In the genomic region with DNA sequence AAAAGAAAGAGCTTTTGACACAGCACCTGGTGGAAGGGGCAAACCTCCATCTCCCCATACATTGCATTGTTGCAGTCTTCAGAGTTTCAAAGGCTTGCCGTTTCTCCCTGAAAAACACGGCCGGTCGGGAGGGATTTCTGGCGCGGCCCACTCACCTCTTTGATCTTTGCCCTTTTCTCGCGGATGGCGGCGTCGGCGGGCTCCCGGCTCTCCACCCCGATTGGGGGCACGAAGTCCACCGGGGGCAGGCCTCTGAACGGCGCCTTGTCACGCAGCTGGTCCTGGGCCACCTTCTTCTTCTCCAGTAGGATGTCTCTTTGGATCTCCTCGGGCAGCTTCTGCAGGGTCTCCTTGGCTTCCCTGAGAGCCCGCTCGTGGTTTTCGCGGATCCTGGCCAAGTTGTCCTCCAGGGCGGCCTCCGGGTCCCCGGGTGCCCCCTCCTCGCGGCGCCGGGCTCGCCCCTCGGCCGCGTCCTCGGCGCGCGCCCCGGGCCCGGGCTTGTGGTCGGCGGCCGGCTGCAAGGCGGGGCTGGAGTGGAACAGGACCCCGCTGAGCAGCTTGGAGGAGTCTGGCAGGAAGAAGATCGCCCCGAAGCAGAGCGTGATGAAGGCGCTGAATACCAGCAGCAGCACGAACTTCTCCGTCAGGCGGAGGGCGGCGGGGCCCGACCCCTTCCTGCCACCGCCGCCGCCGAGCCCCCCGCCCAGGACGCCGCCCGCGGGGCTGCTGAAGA, we compare ENCODE assay signal across 8 cellular contexts. TPM values are rescaled to one million over a fixed set of nuclear protein-coding genes. Genes with fewer than 3 reads are reported as not detected.
DNase-seq lines count a peak whose midpoint lies in the region; ATAC-seq and TF ChIP-seq lines count a peak whose summit lies in the region.

No MANE protein-coding gene starts in this region.

- H3K4me1 ChIP-seq in HUES6 (ENCODE audit: control insufficient read depth, insufficient read depth, low read length) (peaks cover 22% of the 10 kb centered on the region), muscle layer of duodenum (ENCODE audit: control insufficient read depth in 1 of 2, insufficient read depth in 2 of 2, low read length in 2 of 2) (peaks cover 4 to 31% of the 10 kb centered on the region in 2 donors), thoracic aorta (ENCODE audit: control insufficient read depth in 1 of 2, low read depth in 2 of 2) (peaks cover 22 to 50% of the 10 kb centered on the region in 2 donors)

- CTCF ChIA-PET in activated CD4-positive, alpha-beta memory T cell treated with anti-CD3 and anti-CD28 coated beads for 36 hours (lab: Charles Lee): interaction anchor here (0.9 to 2.2 kb wide), 5 partner anchors 14 to 219 kb away, joined by 3 to 11 read pairs (median 3); no protein-coding TSS in a partner anchor

- H3K36me3 ChIP-seq in HUES6 (ENCODE audit: control insufficient read depth, insufficient read depth, low read length) (no peaks in the 10 kb centered on the region), muscle layer of duodenum (ENCODE audit: control insufficient read depth in 1 of 2, insufficient read depth in 2 of 2, low read length in 2 of 2) (no peaks in the 10 kb centered on the region), thoracic aorta (no peaks in the 10 kb centered on the region)

- H3K4me1 Mint-ChIP-seq in activated CD4-positive, alpha-beta memory T cell treated with anti-CD3 and anti-CD28 coated beads for 36 hours (ENCODE audit: low read depth): peaks cover 52% of the 10 kb centered on the region
- peaks cover 29 to 58% of the 10 kb centered on the region in 2 donors for H3K4me1 Mint-ChIP-seq in effector memory CD8-positive, alpha-beta T cell (ENCODE audit: low read depth in 2 of 2)

- H3K27ac Mint-ChIP-seq in activated CD4-positive, alpha-beta memory T cell treated with anti-CD3 and anti-CD28 coated beads for 36 hours: peak overlapping the region; percentile 73
- peak overlapping the region; percentile 87 to 95 for H3K27ac Mint-ChIP-seq in effector memory CD8-positive, alpha-beta T cell

- no peaks in the 10 kb centered on the region for H3K9me3 Mint-ChIP-seq in activated CD4-positive, alpha-beta memory T cell treated with anti-CD3 and anti-CD28 coated beads for 36 hours
- H3K9me3 Mint-ChIP-seq in effector memory CD8-positive, alpha-beta T cell: no peaks in the 10 kb centered on the region

- intact Hi-C loops in activated CD4-positive, alpha-beta memory T cell treated with anti-CD3 and anti-CD28 coated beads for 36 hours (cut with micrococcal nuclease): loop anchor here (1.0 to 10.0 kb wide), 5 partner anchors 184 to 1986 kb away; partner anchors contain the start of genes ASF1A, MCM9, NUS1 and TBC1D32

- H3K27ac ChIP-seq in HUES6 (ENCODE audit: low read depth, low read length) (peak overlapping the region; percentile 35; the same call in 1 of the 2 replicates), muscle layer of duodenum (ENCODE audit: low read length) (peak overlapping the region; percentile 46), thoracic aorta (peak overlapping the region; percentile 94 to 98)

- peaks cover 4% of the 10 kb centered on the region for H3K36me3 Mint-ChIP-seq in activated CD4-positive, alpha-beta memory T cell treated with anti-CD3 and anti-CD28 coated beads for 36 hours
- H3K36me3 Mint-ChIP-seq in effector memory CD8-positive, alpha-beta T cell (ENCODE audit: insufficient read depth): peaks cover 20% of the 10 kb centered on the region

- TF ChIP-seq CTCF in thoracic aorta (IDR thresholded peaks at IDR 0.05): no peak

- no peaks in the 10 kb centered on the region for H3K27me3 Mint-ChIP-seq in activated CD4-positive, alpha-beta memory T cell treated with anti-CD3 and anti-CD28 coated beads for 36 hours
- H3K27me3 Mint-ChIP-seq in effector memory CD8-positive, alpha-beta T cell: no peaks in the 10 kb centered on the region

- peak overlapping the region; percentile 94 for H3K4me3 Mint-ChIP-seq in activated CD4-positive, alpha-beta memory T cell treated with anti-CD3 and anti-CD28 coated beads for 36 hours
- peak overlapping the region; percentile 88 to 95 for H3K4me3 Mint-ChIP-seq in effector memory CD8-positive, alpha-beta T cell

- H3K9ac ChIP-seq in HUES6 (ENCODE audit: low read length): peak overlapping the region; percentile 72

- no peaks in the 10 kb centered on the region for H3K9me3 ChIP-seq in HUES6 (ENCODE audit: control insufficient read depth, insufficient read depth, low read depth, low read length)
- no peaks in the 10 kb centered on the region for H3K9me3 ChIP-seq in muscle layer of duodenum (ENCODE audit: control insufficient read depth in 1 of 2, low read length in 2 of 2)
- H3K9me3 ChIP-seq in thoracic aorta: no peaks in the 10 kb centered on the region

- peak overlapping the region; percentile 98 for H3K4me3 ChIP-seq in HUES6 (ENCODE audit: low read depth, low read length)
- peak overlapping the region; percentile 75 to 99 for H3K4me3 ChIP-seq in muscle layer of duodenum (ENCODE audit: low read depth in 1 of 2, low read length in 2 of 2)
- peak overlapping the region; percentile 98 for H3K4me3 ChIP-seq in thoracic aorta

- peaks cover 39% of the 10 kb centered on the region for H3K27me3 ChIP-seq in HUES6 (ENCODE audit: control insufficient read depth, insufficient read depth, low read length)
- no peaks in the 10 kb centered on the region for H3K27me3 ChIP-seq in muscle layer of duodenum (ENCODE audit: low read depth, low read length)
- H3K27me3 ChIP-seq in thoracic aorta (replicated peaks; ENCODE audit: insufficient read depth): no peaks in the 10 kb centered on the region

- DNase-seq in 8988T (peak; percentile 51), thoracic aorta (ENCODE audit: low spot score) (no peak), NCI-H446 treated with DMSO at 0.1 percent for 48 hours (lab: John Stamatoyannopoulos, UW) (no peak)
- peak; percentile 56 for DNase-seq in activated CD4-positive, alpha-beta memory T cell treated with anti-CD3 and anti-CD28 coated beads for 36 hours
- peak in 1 of 3 experiments; percentile 23 for DNase-seq in effector memory CD8-positive, alpha-beta T cell

- ATAC-seq in GM19035 (IDR thresholded peaks at IDR 0.05; ENCODE audit: unreplicated experiment): peak; percentile 5
- ATAC-seq in effector memory CD8-positive, alpha-beta T cell (replicated peaks): no peak
- ATAC-seq in thoracic aorta (ENCODE audit: insufficient number of reproducible peaks, low FRiP score, low read depth): no peak

- POLR2A ChIA-PET in activated CD4-positive, alpha-beta memory T cell treated with anti-CD3 and anti-CD28 coated beads for 36 hours (lab: Charles Lee): interaction anchor here (0.7 to 2.8 kb wide), 3 partner anchors 12 to 34 kb away, joined by 3 to 15 read pairs (median 5); no protein-coding TSS in a partner anchor

RNA-seq across cellular contexts. Expression of gene MAN1A1, which starts 1.1 kb away (rescaled TPM):
- 10 to 100 TPM; 21.8 to 23.9 TPM for total RNA-seq in activated CD4-positive, alpha-beta memory T cell treated with anti-CD3 and anti-CD28 coated beads for 36 hours
- 100 to 1,000 TPM in 1 of 2 donors, 10 to 100 TPM in 1; 98.6 to 115 TPM for total RNA-seq in thoracic aorta

Comparison
In these comparisons a context has a peak if more than half of its experiments do, and no peak if none do; other contexts are left out.
1. DNase-seq: peak in 8988T (single experiment) and activated CD4-positive, alpha-beta memory T cell treated with anti-CD3 and anti-CD28 coated beads for 36 hours (single experiment); none in thoracic aorta (single experiment) and NCI-H446 treated with DMSO at 0.1 percent for 48 hours (single experiment).
2. H3K27ac ChIP-seq: peak in every context shown above with its lines; median percentile 96 in thoracic aorta; 46 in muscle layer of duodenum; 35 in HUES6.
3. Peak in every context shown above with its lines, with median percentiles within 50 percentile points of each other: H3K4me3 ChIP-seq.